ENCODE assay signal across 2 cellular contexts in the genomic region with DNA sequence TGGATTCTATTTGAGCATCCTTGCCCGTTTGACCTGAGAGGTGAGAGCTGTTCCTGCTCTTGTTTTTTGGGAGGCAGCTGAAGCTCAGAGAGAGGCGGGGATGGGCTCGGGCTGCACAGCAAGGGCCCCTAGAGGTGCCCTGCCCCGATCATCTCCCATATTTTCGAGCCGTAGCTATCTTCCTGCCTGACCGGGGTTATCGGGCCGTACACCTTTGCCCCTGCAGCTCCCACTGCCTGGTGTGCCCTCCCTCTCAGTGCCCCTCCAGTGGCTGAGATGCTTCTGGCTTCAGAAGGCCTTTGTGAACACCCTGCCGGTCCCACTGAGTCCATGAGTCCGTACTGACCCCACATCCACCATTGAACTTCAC.
TF ChIP-seq lines count a peak whose summit lies in the region.

No MANE protein-coding gene starts in this region.

TF ChIP-seq in GM12878, 131 proteins besides CTCF, POLR2A, EP300 and RAD21:
- no peak for TF ChIP-seq TCF7 (IDR thresholded peaks at IDR 0.05; ENCODE audit: borderline replicate concordance)
- no peak for TF ChIP-seq POLR2AphosphoS5 (IDR thresholded peaks at IDR 0.05; ENCODE audit: low read length)
- TF ChIP-seq RELA (IDR thresholded peaks at IDR 0.05; ENCODE audit: borderline replicate concordance, partially characterized antibody): no peak
- no peak for TF ChIP-seq ZNF217 (IDR thresholded peaks at IDR 0.05)
- no peak for TF ChIP-seq CEBPB (IDR thresholded peaks at IDR 0.05; ENCODE audit: borderline replicate concordance in 1 of 2, low read depth in 2 of 2, low read length in 2 of 2)
- TF ChIP-seq SUZ12 (IDR thresholded peaks at IDR 0.05; ENCODE audit: unreplicated experiment): no peak
- TF ChIP-seq NBN (IDR thresholded peaks at IDR 0.05): no peak
- TF ChIP-seq SPI1 (IDR thresholded peaks at IDR 0.05; ENCODE audit: borderline replicate concordance, insufficient read depth, low read depth, low read length): no peak
- TF ChIP-seq, protein P1, sequence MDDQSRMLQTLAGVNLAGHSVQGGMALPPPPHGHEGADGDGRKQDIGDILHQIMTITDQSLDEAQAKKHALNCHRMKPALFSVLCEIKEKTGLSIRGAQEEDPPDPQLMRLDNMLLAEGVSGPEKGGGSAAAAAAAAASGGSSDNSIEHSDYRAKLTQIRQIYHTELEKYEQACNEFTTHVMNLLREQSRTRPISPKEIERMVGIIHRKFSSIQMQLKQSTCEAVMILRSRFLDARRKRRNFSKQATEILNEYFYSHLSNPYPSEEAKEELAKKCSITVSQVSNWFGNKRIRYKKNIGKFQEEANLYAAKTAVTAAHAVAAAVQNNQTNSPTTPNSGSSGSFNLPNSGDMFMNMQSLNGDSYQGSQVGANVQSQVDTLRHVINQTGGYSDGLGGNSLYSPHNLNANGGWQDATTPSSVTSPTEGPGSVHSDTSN (IDR thresholded peaks at IDR 0.05; ENCODE audit: insufficient replicate concordance, low read depth, low read length): no peak
- TF ChIP-seq RB1 (IDR thresholded peaks at IDR 0.05; ENCODE audit: borderline replicate concordance): no peak
- TF ChIP-seq IKZF1 (conservative IDR thresholded peaks at IDR 0.05): no peak
- no peak for TF ChIP-seq HDAC2 (IDR thresholded peaks at IDR 0.05)
- no peak for TF ChIP-seq CBFB (IDR thresholded peaks at IDR 0.05; ENCODE audit: low read depth)
- no peak for TF ChIP-seq CHD2 (IDR thresholded peaks at IDR 0.05; ENCODE audit: borderline replicate concordance, low read depth, low read length)
- no peak for TF ChIP-seq PML (IDR thresholded peaks at IDR 0.05; ENCODE audit: low read length)
- TF ChIP-seq NFIC (IDR thresholded peaks at IDR 0.05; ENCODE audit: low read depth, low read length): no peak
- no peak for TF ChIP-seq TCF3 (IDR thresholded peaks at IDR 0.05; ENCODE audit: borderline replicate concordance, insufficient read depth, low read depth, low read length)

TF ChIP-seq in HepG2, 621 proteins besides CTCF, POLR2A, EP300 and RAD21 (continues in another document):
- TF ChIP-seq ZNF333 (CRISPR knock-in tag; IDR thresholded peaks at IDR 0.05; ENCODE audit: borderline replicate concordance): no peak
- no peak for TF ChIP-seq CREM (IDR thresholded peaks at IDR 0.05)
- TF ChIP-seq CREM (CRISPR knock-in tag; IDR thresholded peaks at IDR 0.05): no peak
- TF ChIP-seq, protein P2, sequence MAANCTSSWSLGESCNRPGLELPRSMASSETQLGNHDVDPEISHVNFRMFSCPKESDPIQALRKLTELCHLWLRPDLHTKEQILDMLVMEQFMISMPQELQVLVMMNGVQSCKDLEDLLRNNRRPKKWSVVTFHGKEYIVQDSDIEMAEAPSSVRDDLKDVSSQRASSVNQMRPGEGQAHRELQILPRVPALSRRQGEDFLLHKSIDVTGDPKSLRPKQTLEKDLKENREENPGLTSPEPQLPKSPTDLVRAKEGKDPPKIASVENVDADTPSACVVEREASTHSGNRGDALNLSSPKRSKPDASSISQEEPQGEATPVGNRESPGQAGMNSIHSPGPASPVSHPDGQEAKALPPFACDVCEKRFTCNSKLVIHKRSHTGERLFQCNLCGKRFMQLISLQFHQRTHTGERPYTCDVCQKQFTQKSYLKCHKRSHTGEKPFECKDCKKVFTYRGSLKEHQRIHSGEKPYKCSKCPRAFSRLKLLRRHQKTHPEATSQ (CRISPR knock-in tag; IDR thresholded peaks at IDR 0.05; ENCODE audit: borderline replicate concordance): no peak
- TF ChIP-seq ZNF83 (CRISPR knock-in tag; IDR thresholded peaks at IDR 0.05; ENCODE audit: borderline replicate concordance): 0 out of 2 replicates have a peak, but pooled peaks have one; percentile 79
- TF ChIP-seq ZFP37 (CRISPR knock-in tag; IDR thresholded peaks at IDR 0.05; ENCODE audit: borderline replicate concordance): no peak
- TF ChIP-seq HIVEP1 (CRISPR knock-in tag; IDR thresholded peaks at IDR 0.05): no peak
- TF ChIP-seq ZNF556 (CRISPR knock-in tag; IDR thresholded peaks at IDR 0.05; ENCODE audit: borderline replicate concordance): no peak
- TF ChIP-seq CENPT (CRISPR knock-in tag; IDR thresholded peaks at IDR 0.05; ENCODE audit: low read depth): no peak
- TF ChIP-seq, protein P3, sequence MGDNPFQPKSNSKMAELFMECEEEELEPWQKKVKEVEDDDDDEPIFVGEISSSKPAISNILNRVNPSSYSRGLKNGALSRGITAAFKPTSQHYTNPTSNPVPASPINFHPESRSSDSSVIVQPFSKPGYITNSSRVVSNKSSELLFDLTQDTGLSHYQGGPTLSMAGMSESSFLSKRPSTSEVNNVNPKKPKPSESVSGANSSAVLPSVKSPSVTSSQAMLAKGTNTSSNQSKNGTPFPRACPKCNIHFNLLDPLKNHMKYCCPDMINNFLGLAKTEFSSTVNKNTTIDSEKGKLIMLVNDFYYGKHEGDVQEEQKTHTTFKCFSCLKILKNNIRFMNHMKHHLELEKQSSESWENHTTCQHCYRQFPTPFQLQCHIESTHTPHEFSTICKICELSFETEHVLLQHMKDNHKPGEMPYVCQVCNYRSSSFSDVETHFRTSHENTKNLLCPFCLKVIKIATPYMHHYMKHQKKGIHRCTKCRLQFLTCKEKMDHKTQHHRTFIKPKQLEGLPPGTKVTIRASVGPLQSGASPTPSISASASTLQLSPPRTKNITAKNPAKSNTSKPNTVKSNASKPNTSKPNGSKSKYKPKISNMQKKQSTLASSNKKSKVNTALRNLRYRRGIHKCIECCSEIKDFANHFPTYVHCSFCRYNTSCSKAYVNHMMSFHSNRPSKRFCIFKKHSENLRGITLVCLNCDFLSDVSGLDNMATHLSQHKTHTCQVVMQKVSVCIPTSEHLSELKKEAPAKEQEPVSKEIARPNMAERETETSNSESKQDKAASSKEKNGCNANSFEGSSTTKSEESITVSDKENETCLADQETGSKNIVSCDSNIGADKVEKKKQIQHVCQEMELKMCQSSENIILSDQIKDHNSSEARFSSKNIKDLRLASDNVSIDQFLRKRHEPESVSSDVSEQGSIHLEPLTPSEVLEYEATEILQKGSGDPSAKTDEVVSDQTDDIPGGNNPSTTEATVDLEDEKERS (CRISPR knock-in tag; IDR thresholded peaks at IDR 0.05): no peak
- TF ChIP-seq GATAD1 (CRISPR knock-in tag; IDR thresholded peaks at IDR 0.05): no peak
- TF ChIP-seq ZNF501 (CRISPR knock-in tag; IDR thresholded peaks at IDR 0.05): no peak
- TF ChIP-seq, protein P4, sequence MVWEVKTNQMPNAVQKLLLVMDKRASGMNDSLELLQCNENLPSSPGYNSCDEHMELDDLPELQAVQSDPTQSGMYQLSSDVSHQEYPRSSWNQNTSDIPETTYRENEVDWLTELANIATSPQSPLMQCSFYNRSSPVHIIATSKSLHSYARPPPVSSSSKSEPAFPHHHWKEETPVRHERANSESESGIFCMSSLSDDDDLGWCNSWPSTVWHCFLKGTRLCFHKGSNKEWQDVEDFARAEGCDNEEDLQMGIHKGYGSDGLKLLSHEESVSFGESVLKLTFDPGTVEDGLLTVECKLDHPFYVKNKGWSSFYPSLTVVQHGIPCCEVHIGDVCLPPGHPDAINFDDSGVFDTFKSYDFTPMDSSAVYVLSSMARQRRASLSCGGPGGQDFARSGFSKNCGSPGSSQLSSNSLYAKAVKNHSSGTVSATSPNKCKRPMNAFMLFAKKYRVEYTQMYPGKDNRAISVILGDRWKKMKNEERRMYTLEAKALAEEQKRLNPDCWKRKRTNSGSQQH (CRISPR knock-in tag; IDR thresholded peaks at IDR 0.05; ENCODE audit: low read depth): no peak
- TF ChIP-seq SMAD1 (CRISPR knock-in tag; IDR thresholded peaks at IDR 0.05; ENCODE audit: borderline replicate concordance, low read depth): 0 out of 2 replicates have a peak, but pooled peaks have one; percentile 51
- TF ChIP-seq MAF1 (CRISPR knock-in tag; IDR thresholded peaks at IDR 0.05; ENCODE audit: borderline replicate concordance): no peak
- TF ChIP-seq ZNF768 (CRISPR knock-in tag; IDR thresholded peaks at IDR 0.05): peak; percentile 86
- TF ChIP-seq PLRG1 (conservative IDR thresholded peaks at IDR 0.05): no peak
- no peak for TF ChIP-seq NFKB2 (CRISPR knock-in tag; IDR thresholded peaks at IDR 0.05; ENCODE audit: borderline replicate concordance)
- TF ChIP-seq ZNF317 (CRISPR knock-in tag; IDR thresholded peaks at IDR 0.05): no peak
- TF ChIP-seq ZNF225 (CRISPR knock-in tag; IDR thresholded peaks at IDR 0.05): 0 out of 2 replicates have a peak, but pooled peaks have one; percentile 42
- no peak for TF ChIP-seq ATAD3A (CRISPR knock-in tag; IDR thresholded peaks at IDR 0.05)
- TF ChIP-seq NFYC (CRISPR knock-in tag; IDR thresholded peaks at IDR 0.05): no peak
- peak; percentile 9; the same call in 1 of the 2 replicates for TF ChIP-seq ZNF891 (CRISPR knock-in tag; IDR thresholded peaks at IDR 0.05)
- TF ChIP-seq, protein P5, sequence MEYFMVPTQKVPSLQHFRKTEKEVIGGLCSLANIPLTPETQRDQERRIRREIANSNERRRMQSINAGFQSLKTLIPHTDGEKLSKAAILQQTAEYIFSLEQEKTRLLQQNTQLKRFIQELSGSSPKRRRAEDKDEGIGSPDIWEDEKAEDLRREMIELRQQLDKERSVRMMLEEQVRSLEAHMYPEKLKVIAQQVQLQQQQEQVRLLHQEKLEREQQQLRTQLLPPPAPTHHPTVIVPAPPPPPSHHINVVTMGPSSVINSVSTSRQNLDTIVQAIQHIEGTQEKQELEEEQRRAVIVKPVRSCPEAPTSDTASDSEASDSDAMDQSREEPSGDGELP (IDR thresholded peaks at IDR 0.05; ENCODE audit: borderline replicate concordance, low read depth): no peak
- no peak for TF ChIP-seq NCOA2 (CRISPR knock-in tag; IDR thresholded peaks at IDR 0.05)
- TF ChIP-seq, protein P6, sequence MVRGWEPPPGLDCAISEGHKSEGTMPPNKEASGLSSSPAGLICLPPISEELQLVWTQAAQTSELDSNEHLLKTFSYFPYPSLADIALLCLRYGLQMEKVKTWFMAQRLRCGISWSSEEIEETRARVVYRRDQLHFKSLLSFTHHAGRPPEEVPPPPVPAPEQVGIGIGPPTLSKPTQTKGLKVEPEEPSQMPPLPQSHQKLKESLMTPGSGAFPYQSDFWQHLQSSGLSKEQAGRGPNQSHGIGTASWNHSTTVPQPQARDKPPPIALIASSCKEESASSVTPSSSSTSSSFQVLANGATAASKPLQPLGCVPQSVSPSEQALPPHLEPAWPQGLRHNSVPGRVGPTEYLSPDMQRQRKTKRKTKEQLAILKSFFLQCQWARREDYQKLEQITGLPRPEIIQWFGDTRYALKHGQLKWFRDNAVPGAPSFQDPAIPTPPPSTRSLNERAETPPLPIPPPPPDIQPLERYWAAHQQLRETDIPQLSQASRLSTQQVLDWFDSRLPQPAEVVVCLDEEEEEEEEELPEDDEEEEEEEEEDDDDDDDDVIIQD (CRISPR knock-in tag; IDR thresholded peaks at IDR 0.05; ENCODE audit: low read depth): no peak
- no peak for TF ChIP-seq ZNF251 (CRISPR knock-in tag; IDR thresholded peaks at IDR 0.05)
- no peak for TF ChIP-seq CBX5 (CRISPR knock-in tag; IDR thresholded peaks at IDR 0.05; ENCODE audit: borderline replicate concordance)
- TF ChIP-seq MYNN (CRISPR knock-in tag; IDR thresholded peaks at IDR 0.05; ENCODE audit: low read depth): no peak
- TF ChIP-seq ZBTB20 (CRISPR knock-in tag; IDR thresholded peaks at IDR 0.05; ENCODE audit: borderline replicate concordance, low read depth): no peak
- TF ChIP-seq, protein P7, sequence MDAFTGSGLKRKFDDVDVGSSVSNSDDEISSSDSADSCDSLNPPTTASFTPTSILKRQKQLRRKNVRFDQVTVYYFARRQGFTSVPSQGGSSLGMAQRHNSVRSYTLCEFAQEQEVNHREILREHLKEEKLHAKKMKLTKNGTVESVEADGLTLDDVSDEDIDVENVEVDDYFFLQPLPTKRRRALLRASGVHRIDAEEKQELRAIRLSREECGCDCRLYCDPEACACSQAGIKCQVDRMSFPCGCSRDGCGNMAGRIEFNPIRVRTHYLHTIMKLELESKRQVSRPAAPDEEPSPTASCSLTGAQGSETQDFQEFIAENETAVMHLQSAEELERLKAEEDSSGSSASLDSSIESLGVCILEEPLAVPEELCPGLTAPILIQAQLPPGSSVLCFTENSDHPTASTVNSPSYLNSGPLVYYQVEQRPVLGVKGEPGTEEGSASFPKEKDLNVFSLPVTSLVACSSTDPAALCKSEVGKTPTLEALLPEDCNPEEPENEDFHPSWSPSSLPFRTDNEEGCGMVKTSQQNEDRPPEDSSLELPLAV (CRISPR knock-in tag; conservative IDR thresholded peaks at IDR 0.05; ENCODE audit: low read depth): no peak
- TF ChIP-seq, protein P8, sequence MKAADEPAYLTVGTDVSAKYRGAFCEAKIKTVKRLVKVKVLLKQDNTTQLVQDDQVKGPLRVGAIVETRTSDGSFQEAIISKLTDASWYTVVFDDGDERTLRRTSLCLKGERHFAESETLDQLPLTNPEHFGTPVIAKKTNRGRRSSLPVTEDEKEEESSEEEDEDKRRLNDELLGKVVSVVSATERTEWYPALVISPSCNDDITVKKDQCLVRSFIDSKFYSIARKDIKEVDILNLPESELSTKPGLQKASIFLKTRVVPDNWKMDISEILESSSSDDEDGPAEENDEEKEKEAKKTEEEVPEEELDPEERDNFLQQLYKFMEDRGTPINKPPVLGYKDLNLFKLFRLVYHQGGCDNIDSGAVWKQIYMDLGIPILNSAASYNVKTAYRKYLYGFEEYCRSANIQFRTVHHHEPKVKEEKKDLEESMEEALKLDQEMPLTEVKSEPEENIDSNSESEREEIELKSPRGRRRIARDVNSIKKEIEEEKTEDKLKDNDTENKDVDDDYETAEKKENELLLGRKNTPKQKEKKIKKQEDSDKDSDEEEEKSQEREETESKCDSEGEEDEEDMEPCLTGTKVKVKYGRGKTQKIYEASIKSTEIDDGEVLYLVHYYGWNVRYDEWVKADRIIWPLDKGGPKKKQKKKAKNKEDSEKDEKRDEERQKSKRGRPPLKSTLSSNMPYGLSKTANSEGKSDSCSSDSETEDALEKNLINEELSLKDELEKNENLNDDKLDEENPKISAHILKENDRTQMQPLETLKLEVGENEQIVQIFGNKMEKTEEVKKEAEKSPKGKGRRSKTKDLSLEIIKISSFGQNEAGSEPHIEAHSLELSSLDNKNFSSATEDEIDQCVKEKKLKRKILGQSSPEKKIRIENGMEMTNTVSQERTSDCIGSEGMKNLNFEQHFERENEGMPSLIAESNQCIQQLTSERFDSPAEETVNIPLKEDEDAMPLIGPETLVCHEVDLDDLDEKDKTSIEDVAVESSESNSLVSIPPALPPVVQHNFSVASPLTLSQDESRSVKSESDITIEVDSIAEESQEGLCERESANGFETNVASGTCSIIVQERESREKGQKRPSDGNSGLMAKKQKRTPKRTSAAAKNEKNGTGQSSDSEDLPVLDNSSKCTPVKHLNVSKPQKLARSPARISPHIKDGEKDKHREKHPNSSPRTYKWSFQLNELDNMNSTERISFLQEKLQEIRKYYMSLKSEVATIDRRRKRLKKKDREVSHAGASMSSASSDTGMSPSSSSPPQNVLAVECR (CRISPR knock-in tag; IDR thresholded peaks at IDR 0.05; ENCODE audit: borderline replicate concordance): 0 out of 2 replicates have a peak, but pooled peaks have one; percentile 15
- TF ChIP-seq ZNF788 (CRISPR knock-in tag; IDR thresholded peaks at IDR 0.05; ENCODE audit: borderline replicate concordance): 0 out of 2 replicates have a peak, but pooled peaks have one; percentile 24
- TF ChIP-seq ADNP (CRISPR knock-in tag; IDR thresholded peaks at IDR 0.05): no peak
- no peak for TF ChIP-seq ZNF570 (CRISPR knock-in tag; IDR thresholded peaks at IDR 0.05; ENCODE audit: borderline replicate concordance)
- no peak for TF ChIP-seq ZNF460 (CRISPR knock-in tag; IDR thresholded peaks at IDR 0.05; ENCODE audit: borderline replicate concordance)
- TF ChIP-seq FOXP1 (IDR thresholded peaks at IDR 0.05): no peak
- TF ChIP-seq FOXP1 (CRISPR knock-in tag; IDR thresholded peaks at IDR 0.05): no peak
